Comparison of ENCODE assay signal across 11 cellular contexts in genomic region chr2:105072039-105072438, GRCh38. TPM values are rescaled to one million over a fixed set of nuclear protein-coding genes. Genes with fewer than 3 reads are reported as not detected.
A peak's percentile ranks its signal among the peaks of the same experiment; 100 is the strongest.
DNase-seq lines count a peak whose midpoint lies in the region; ATAC-seq and TF ChIP-seq lines count a peak whose summit lies in the region.
"Had no signal": no experiment of that assay in that cellular context is flagged by ENCODE, and none has a peak within 500 bp of the region (broad histone marks: within the 10 kb centered on the region; RNA-seq: fewer than 3 reads in every experiment).

No MANE protein-coding gene starts in this region.

- POLR2A ChIA-PET in PC-9 (lab: Charles Lee; ENCODE audit: unreplicated experiment), result no interaction called here

- no peak overlapping the region for H2AFZ ChIP-seq in PC-9

- DNase-seq in activated T-cell treated with anti-CD3 and anti-CD28 coated beads for 24 hours (ENCODE audit: low read depth) (peak; percentile 3), activated T-cell treated with anti-CD3 and anti-CD28 coated beads for 4 hours (no peak), T-helper 9 cell (no peak), MG63 (no peak), PC-9 (no peak)
- DNase-seq in stimulated activated CD8-positive, alpha-beta memory T cell treated with anti-CD3 and anti-CD28 coated beads, Interleukin-7, amount 100 ng/mL, for 48 hours (ENCODE audit: extremely low read depth in 1 of 2, low read depth in 1 of 2), result peak; percentile 3 to 15
- DNase-seq: esophagus squamous epithelium, left colon, retina had no signal

- no peaks in the 10 kb centered on the region for H3K36me3 ChIP-seq in MG63
- H3K36me3 ChIP-seq in PC-9 (ENCODE audit: low read depth), result no peaks in the 10 kb centered on the region

- no TSS peak for BruUV-seq in PC-9 (replicated peaks; lab: Mats Ljungman, UMichigan)

- no peaks in the 10 kb centered on the region for H3K27me3 ChIP-seq in MG63
- H3K27me3 ChIP-seq in PC-9 (ENCODE audit: insufficient read depth, low read depth), result no peaks in the 10 kb centered on the region
- H3K27me3 ChIP-seq: esophagus squamous epithelium had no signal

- no peaks in the 10 kb centered on the region for H3K9me2 ChIP-seq in PC-9 (ENCODE audit: insufficient read depth)

- no peaks in the 10 kb centered on the region; the same call in 1 of the 2 replicates for H3K79me2 ChIP-seq in PC-9 (ENCODE audit: low read depth)

- H3F3A ChIP-seq in PC-9 (ENCODE audit: insufficient read depth, low read depth), result no peaks in the 10 kb centered on the region

- no peak overlapping the region for H3K4me2 ChIP-seq in PC-9

- CTCF ChIA-PET in PC-9 (lab: Charles Lee), result no interaction called here

- intact Hi-C loops in PC-9 (cut with micrococcal nuclease; ENCODE audit: unreplicated experiment), result no loop called here

- H4K20me1 ChIP-seq in PC-9 (ENCODE audit: insufficient read depth), result peaks cover 5% of the 10 kb centered on the region

- H3K4me3 ChIP-seq in MG63, result no peak overlapping the region
- no peak overlapping the region for H3K4me3 ChIP-seq in PC-9
- H3K4me3 ChIP-seq: esophagus squamous epithelium had no signal

- TF ChIP-seq CTCF in PC-9 (conservative IDR thresholded peaks at IDR 0.05), result no peak

- no peak overlapping the region for H3K27ac ChIP-seq in PC-9
- H3K27ac ChIP-seq: esophagus squamous epithelium had no signal

- no peaks in the 10 kb centered on the region for H3K9me3 ChIP-seq in MG63
- H3K9me3 ChIP-seq in PC-9 (ENCODE audit: insufficient read depth, low read depth), result no peaks in the 10 kb centered on the region
- H3K9me3 ChIP-seq: esophagus squamous epithelium had no signal

- H3K4me1 ChIP-seq in PC-9 (replicated peaks; ENCODE audit: insufficient read depth), result no peaks in the 10 kb centered on the region
- H3K4me1 ChIP-seq: esophagus squamous epithelium had no signal

- ATAC-seq in GM21786 (IDR thresholded peaks at IDR 0.05; ENCODE audit: unreplicated experiment) (peak; percentile 93), HG03460 (IDR thresholded peaks at IDR 0.05; ENCODE audit: unreplicated experiment) (peak; percentile 96)
- ATAC-seq: left colon had no signal

RNA-seq across cellular contexts. Expression of gene MRPS9, which starts 34.2 kb away (rescaled TPM):
- 41.3 and 55.5 TPM in 2 replicates for total RNA-seq in MG63 (2014; rRNA removed; shearing (Covaris generic); ENCODE audit: low replicate concordance)
- 24.5 and 27.0 TPM in 2 replicates for total RNA-seq in PC-9 (2021)

Comparison
In these comparisons a context has a peak if more than half of its experiments do, and no peak if none do; other contexts are left out.
1. DNase-seq: peak in activated T-cell treated with anti-CD3 and anti-CD28 coated beads for 24 hours (single experiment) and stimulated activated CD8-positive, alpha-beta memory T cell treated with anti-CD3 and anti-CD28 coated beads, Interleukin-7, amount 100 ng/mL, for 48 hours (2 of 2); none in activated T-cell treated with anti-CD3 and anti-CD28 coated beads for 4 hours (single experiment), T-helper 9 cell (single experiment), MG63 (single experiment) and PC-9 (0 of 2).